22 cellular contexts compared by ENCODE assay signal in genomic region chr7:16404631-16405030, GRCh38.
"Had no signal": no experiment of that assay in that cellular context is flagged by ENCODE, and none has a peak within 500 bp of the region (broad histone marks: within the 10 kb centered on the region; RNA-seq: fewer than 3 reads in every experiment).

No MANE protein-coding gene starts in this region.

- H3K4me3 Mint-ChIP-seq: activated T-cell treated with anti-CD3 and anti-CD28 coated beads, Interleukin-2, amount 50 U/mL, for 24 hours; activated T-helper 17 cell treated with anti-CD3 and anti-CD28 coated beads, Interleukin-2, amount 50 U/mL, for 72 hours; mesothelial cell of epicardium; natural killer cell treated with Interleukin-12 subunit alpha and Interleukin-12 subunit beta and Interleukin-15 and Interleukin-18, amount 100 ng/mL, for 72 hours; T-helper 2 cell treated with Interferon-gamma antibody and Interleukin-4, amounts not matched to agents 5 μg/mL and 100 μg/mL, for 36 hours; WTC11 had no signal

- H3K36me3 ChIP-seq: brain microvascular endothelial cell, left lung had no signal

- H3K4me3 ChIP-seq: left lung, lung had no signal

- H3K4me1 ChIP-seq: foreskin keratinocyte, left lung had no signal

- DNase-seq: activated CD8-positive, alpha-beta memory T cell treated with anti-CD3 and anti-CD28 coated beads for 24 hours; activated CD8-positive, alpha-beta memory T cell treated with anti-CD3 and anti-CD28 coated beads, Interleukin-2, amount 50 U/mL, for 4 hours; activated T-cell treated with anti-CD3 and anti-CD28 coated beads, Interleukin-2, amount 50 U/mL, for 24 hours; aorta; brain microvascular endothelial cell; caudate nucleus; effector memory CD4-positive, alpha-beta T cell; foreskin keratinocyte; kidney glomerular epithelial cell; left lung; retina; stimulated activated CD4-positive, alpha-beta T cell treated with anti-CD3 and anti-CD28 coated beads, Interleukin-2, amount 100 ng/mL, for 48 hours; stimulated activated CD8-positive, alpha-beta memory T cell treated with anti-CD3 and anti-CD28 coated beads, Interleukin-4, amount 100 ng/mL, for 48 hours; stimulated activated naive CD4-positive, alpha-beta T cell had no signal

- H3K27me3 ChIP-seq: brain microvascular endothelial cell, foreskin keratinocyte, left lung had no signal

- H3K27ac Mint-ChIP-seq: activated naive CD4-positive, alpha-beta T cell treated with anti-CD3 and anti-CD28 coated beads, Interleukin-2, amount 50 U/mL, for 72 hours; activated T-cell treated with anti-CD3 and anti-CD28 coated beads, Interleukin-2, amount 50 U/mL, for 24 hours; activated T-helper 17 cell treated with anti-CD3 and anti-CD28 coated beads, Interleukin-2, amount 50 U/mL, for 72 hours; mesothelial cell of epicardium; natural killer cell treated with Interleukin-12 subunit alpha and Interleukin-12 subunit beta and Interleukin-15 and Interleukin-18, amount 100 ng/mL, for 72 hours; progenitor cell of endocrine pancreas; T-helper 2 cell treated with Interferon-gamma antibody and Interleukin-4, amounts not matched to agents 5 μg/mL and 100 μg/mL, for 36 hours; WTC11 had no signal

- ATAC-seq: activated naive CD4-positive, alpha-beta T cell treated with anti-CD3 and anti-CD28 coated beads, Interleukin-2, amount 50 U/mL, for 72 hours; activated T-helper 17 cell treated with anti-CD3 and anti-CD28 coated beads, Interleukin-2, amount 50 U/mL, for 72 hours; foreskin keratinocyte; left lung; natural killer cell treated with Interleukin-12 subunit alpha and Interleukin-12 subunit beta and Interleukin-15 and Interleukin-18, amount 100 ng/mL, for 72 hours; WTC11 had no signal

- H3K27ac ChIP-seq: brain microvascular endothelial cell, foreskin keratinocyte, left lung had no signal

- H3K4me1 Mint-ChIP-seq: activated T-helper 17 cell treated with anti-CD3 and anti-CD28 coated beads, Interleukin-2, amount 50 U/mL, for 72 hours; mesothelial cell of epicardium; WTC11 had no signal

- H3K27me3 Mint-ChIP-seq: activated T-cell treated with anti-CD3 and anti-CD28 coated beads, Interleukin-2, amount 50 U/mL, for 24 hours; activated T-helper 17 cell treated with anti-CD3 and anti-CD28 coated beads, Interleukin-2, amount 50 U/mL, for 72 hours; natural killer cell treated with Interleukin-12 subunit alpha and Interleukin-12 subunit beta and Interleukin-15 and Interleukin-18, amount 100 ng/mL, for 72 hours; progenitor cell of endocrine pancreas had no signal
